In genomic region chr7:31702354-31702753, GRCh38 we compare ENCODE assay signal across 26 cellular contexts. TPM values are rescaled to one million over a fixed set of nuclear protein-coding genes. Genes with fewer than 3 reads are reported as not detected.
"Had no signal": no experiment of that assay in that cellular context is flagged by ENCODE, and none has a peak within 500 bp of the region (broad histone marks: within the 10 kb centered on the region; RNA-seq: fewer than 3 reads in every experiment).

No MANE protein-coding gene starts in this region.

- H3K9me3 ChIP-seq: SJSA1 had no signal

- H3K4me3 ChIP-seq: SJSA1, SK-N-MC had no signal

- H3K27ac ChIP-seq: SJSA1, SK-N-MC had no signal

- ATAC-seq: HepG2 had no signal

- FAIRE-seq: HepG2, RCC 7860 had no signal

- H3K4me1 ChIP-seq: SJSA1 had no signal

- H3K36me3 ChIP-seq: SJSA1 had no signal

- DNase-seq: IMR-90, Kasumi-1, KG1, MM.1S, MV-4-11, NCI-H1048, NCI-H1105, NCI-H1436 treated with DMSO at 0.1 percent for 48 hours, NCI-H1694, NCI-H187 treated with DMSO at 0.1 percent for 48 hours, NCI-H2029 treated with DMSO at 0.1 percent for 48 hours, NCI-H2171 treated with DMSO at 0.1 percent for 48 hours, NCI-H345, NCI-H524, NCI-H774, Right ventricle myocardium superior, RPMI8226, SIG-M5 had no signal

RNA-seq across cellular contexts. Expression of gene PPP1R17, which starts 15.3 kb away (rescaled TPM):
- total RNA-seq: HepG2; HT1080; IMR-90; M059J; NCI-H460; Right ventricle myocardium superior; SJSA1; T-helper 1 cell treated with Interleukin-12 subunit alpha and Interleukin-12 subunit beta and Interleukin-4 antibody, amounts not matched to agents 30 ng/mL and 1 ng/mL, for 36 hours had no signal
- polyA plus RNA-seq: HepG2, IMR-90 had no signal
